ENCODE assay signal across 13 cellular contexts in the genomic region with DNA sequence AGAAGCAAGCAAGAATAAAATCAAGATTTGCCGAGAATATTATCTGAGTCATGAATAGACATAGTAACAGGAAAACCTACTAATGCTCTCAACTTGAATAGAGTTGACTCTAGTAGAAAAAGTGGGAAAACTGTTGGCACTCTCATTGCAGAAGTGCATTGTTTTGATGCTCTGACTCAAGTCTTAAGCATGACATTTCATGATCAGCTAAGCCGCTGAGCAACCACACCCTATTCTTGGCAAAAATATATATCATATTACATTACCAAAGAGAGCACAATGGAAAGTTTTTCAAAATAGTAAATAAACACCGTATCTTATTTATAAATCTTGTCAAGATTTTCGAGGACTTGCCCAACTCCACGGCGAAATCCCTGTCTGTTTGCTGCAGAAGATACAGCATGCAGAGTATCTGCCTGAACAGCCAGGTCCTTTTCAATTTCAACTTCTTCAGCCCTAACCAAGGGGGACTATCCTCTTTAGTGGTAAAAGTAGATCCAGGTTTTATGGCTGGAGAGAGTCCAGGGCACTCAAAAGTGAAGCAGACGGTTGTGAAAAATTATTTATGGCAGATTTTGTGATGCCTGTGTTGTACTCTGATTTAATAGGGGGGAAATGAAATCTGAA. TPM values are rescaled to one million over a fixed set of nuclear protein-coding genes. Genes with fewer than 3 reads are reported as not detected.
DNase-seq lines count a peak whose midpoint lies in the region; ATAC-seq, FAIRE-seq and TF ChIP-seq lines count a peak whose summit lies in the region.
"Had no signal": no experiment of that assay in that cellular context is flagged by ENCODE, and none has a peak within 500 bp of the region (broad histone marks: within the 10 kb centered on the region; RNA-seq: fewer than 3 reads in every experiment).

No MANE protein-coding gene starts in this region.

- peak overlapping the region; percentile 65 for H2AFZ ChIP-seq in astrocyte (ENCODE audit: low read depth, low read length)

- H3K27me3 ChIP-seq in astrocyte (ENCODE audit: insufficient read depth, low read length) = no peaks in the 10 kb centered on the region
- no peaks in the 10 kb centered on the region for H3K27me3 ChIP-seq in uterus
- H3K27me3 ChIP-seq: Peyer's patch, right atrium auricular region, testis had no signal

- DNase-seq in HPDE6-E6E7 (ENCODE audit: extremely low spot score) (peak; percentile 60), astrocyte (ENCODE audit: low read depth) (peak; percentile 93), foreskin melanocyte (peak; percentile 37), uterus (no peak), GM10266 (ENCODE audit: extremely low spot score) (no peak), NCI-H748 treated with DMSO at 0.1 percent for 48 hours (lab: John Stamatoyannopoulos, UW) (no peak)
- DNase-seq: Kasumi-1, Peyer's patch, testis had no signal

- H3K27ac Mint-ChIP-seq in astrocyte (ENCODE audit: unreplicated experiment) = peak overlapping the region; percentile 42
- H3K27ac Mint-ChIP-seq: activated naive CD4-positive, alpha-beta T cell treated with anti-CD3 and anti-CD28 coated beads, Interleukin-2, amount 50 U/mL, for 24 hours had no signal

- TF ChIP-seq POLR2A in uterus (IDR thresholded peaks at IDR 0.05) = no peak

- peak overlapping the region; percentile 63 for H3K4me2 ChIP-seq in astrocyte (ENCODE audit: low read length)

- no peak overlapping the region for H3K4me3 Mint-ChIP-seq in astrocyte (ENCODE audit: unreplicated experiment)
- H3K4me3 Mint-ChIP-seq: activated naive CD4-positive, alpha-beta T cell treated with anti-CD3 and anti-CD28 coated beads, Interleukin-2, amount 50 U/mL, for 24 hours had no signal

- no peak for TF ChIP-seq CTCF in astrocyte (IDR thresholded peaks at IDR 0.05; ENCODE audit: insufficient read depth, low read depth, low read length)
- TF ChIP-seq CTCF in uterus (IDR thresholded peaks at IDR 0.05) = no peak
- no peak for TF ChIP-seq CTCF in GM10266 (IDR thresholded peaks at IDR 0.05; ENCODE audit: control insufficient read depth, insufficient read depth, low read depth, missing control alignments)

- intact Hi-C loops in uterus (cut with DNase I; ENCODE audit: low total_unique reads) = no loop called here

- no peaks in the 10 kb centered on the region for H3K9me3 Mint-ChIP-seq in astrocyte (ENCODE audit: unreplicated experiment)
- H3K9me3 Mint-ChIP-seq: activated naive CD4-positive, alpha-beta T cell treated with anti-CD3 and anti-CD28 coated beads, Interleukin-2, amount 50 U/mL, for 24 hours had no signal

- H3K36me3 Mint-ChIP-seq in astrocyte (ENCODE audit: low read depth, unreplicated experiment) = no peaks in the 10 kb centered on the region
- H3K36me3 Mint-ChIP-seq: activated naive CD4-positive, alpha-beta T cell treated with anti-CD3 and anti-CD28 coated beads, Interleukin-2, amount 50 U/mL, for 24 hours had no signal

- H3K27me3 Mint-ChIP-seq in astrocyte (ENCODE audit: low read depth, unreplicated experiment) = no peaks in the 10 kb centered on the region
- H3K27me3 Mint-ChIP-seq: activated naive CD4-positive, alpha-beta T cell treated with anti-CD3 and anti-CD28 coated beads, Interleukin-2, amount 50 U/mL, for 24 hours had no signal

- H3K36me3 ChIP-seq in astrocyte (ENCODE audit: insufficient read depth, low read length) (no peaks in the 10 kb centered on the region), uterus (no peaks in the 10 kb centered on the region)
- H3K36me3 ChIP-seq: Peyer's patch, right atrium auricular region had no signal

- FAIRE-seq in astrocyte (lab: Jason Lieb, UNC) = peak; percentile 98
- FAIRE-seq: GM12891 had no signal

- H3K27ac ChIP-seq in astrocyte (ENCODE audit: low read depth, low read length) = peak overlapping the region; percentile 59
- H3K27ac ChIP-seq in uterus = peak overlapping the region; percentile 9 to 41
- H3K27ac ChIP-seq: Peyer's patch, right atrium auricular region, testis had no signal

- H3K4me3 ChIP-seq in astrocyte (ENCODE audit: insufficient read depth, low read depth, low read length) (peak overlapping the region; percentile 6), uterus (no peak overlapping the region)
- H3K4me3 ChIP-seq: Peyer's patch, right atrium auricular region, testis had no signal

- peaks cover 11% of the 10 kb centered on the region for H3K4me1 Mint-ChIP-seq in astrocyte (ENCODE audit: low read depth, unreplicated experiment)
- H3K4me1 Mint-ChIP-seq: activated naive CD4-positive, alpha-beta T cell treated with anti-CD3 and anti-CD28 coated beads, Interleukin-2, amount 50 U/mL, for 24 hours had no signal

- ATAC-seq in GM21526 (IDR thresholded peaks at IDR 0.05; ENCODE audit: low FRiP score, unreplicated experiment) = no peak

- H4K20me1 ChIP-seq in astrocyte (ENCODE audit: insufficient read depth, low read length) = no peaks in the 10 kb centered on the region

- no peaks in the 10 kb centered on the region for H3K79me2 ChIP-seq in astrocyte (ENCODE audit: insufficient read depth, low read length)

- H3K4me1 ChIP-seq in astrocyte (ENCODE audit: insufficient read depth, low read length) (peaks cover 14% of the 10 kb centered on the region), uterus (no peaks in the 10 kb centered on the region)
- H3K4me1 ChIP-seq: right atrium auricular region, testis had no signal

- peak overlapping the region; percentile 20 for H3K9ac ChIP-seq in astrocyte (ENCODE audit: low read length)

- H3K9me3 ChIP-seq in astrocyte (ENCODE audit: insufficient read depth, low read depth, low read length) (no peaks in the 10 kb centered on the region), uterus (no peaks in the 10 kb centered on the region)
- H3K9me3 ChIP-seq: Peyer's patch, right atrium auricular region, testis had no signal

RNA-seq across cellular contexts. Expression of gene ADAMTSL1, which starts 13.9 kb away (rescaled TPM):
- 11.4 and 12.6 TPM in 2 replicates for total RNA-seq in astrocyte
- total RNA-seq in uterus = 100 to 1,000 TPM in 3 of 4 donors, 10 to 100 TPM in 1; 30.0 to 186 (median 138) TPM

Comparison
In these comparisons a context has a peak if more than half of its experiments do, and no peak if none do; other contexts are left out.
1. DNase-seq: peak in HPDE6-E6E7 (single experiment), astrocyte (single experiment) and foreskin melanocyte (single experiment); none in uterus (0 of 2), GM10266 (single experiment) and NCI-H748 treated with DMSO at 0.1 percent for 48 hours (single experiment).